ENCODE assay signal across 8 cellular contexts in the genomic region with DNA sequence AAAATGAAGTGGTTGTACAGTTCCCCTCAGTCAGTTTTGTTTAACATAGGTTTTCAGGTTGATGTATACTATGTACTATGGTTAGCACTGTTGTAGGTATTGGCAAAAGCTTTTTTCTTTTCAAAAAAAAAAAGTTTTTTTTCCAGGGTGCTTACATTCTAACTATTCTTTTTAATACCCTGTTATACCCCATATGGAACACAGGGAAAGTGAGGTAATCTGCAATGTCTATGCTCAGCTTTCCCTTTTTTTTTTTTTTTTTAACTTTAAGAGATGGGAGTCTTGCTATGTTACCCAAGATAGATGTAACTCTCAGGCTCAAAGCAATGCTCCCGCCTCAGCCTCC. TPM values are rescaled to one million over a fixed set of nuclear protein-coding genes. Genes with fewer than 3 reads are reported as not detected.
A peak's percentile ranks its signal among the peaks of the same experiment; 100 is the strongest.
DNase-seq lines count a peak whose midpoint lies in the region; ATAC-seq lines count a peak whose summit lies in the region.

No MANE protein-coding gene starts in this region.

- no peaks in the 10 kb centered on the region for H3K9me3 ChIP-seq in BLaER1

- peak overlapping the region; percentile 63 to 97 (median 95) for H3K27ac Mint-ChIP-seq in IgD-negative memory B cell
- peak overlapping the region; percentile 41 to 99 (median 98) for H3K27ac Mint-ChIP-seq in naive B cell

- H3K36me3 ChIP-seq in BLaER1: peaks cover 37% of the 10 kb centered on the region

- H3K36me3 Mint-ChIP-seq in IgD-negative memory B cell: peaks cover 8% of the 10 kb centered on the region
- peaks cover 12 to 15% of the 10 kb centered on the region in 2 donors for H3K36me3 Mint-ChIP-seq in naive B cell

- H3K27me3 Mint-ChIP-seq in IgD-negative memory B cell (no peaks in the 10 kb centered on the region), naive B cell (no peaks in the 10 kb centered on the region)

- H3K4me1 ChIP-seq in BLaER1: peaks cover 26% of the 10 kb centered on the region

- peak overlapping the region; percentile 90 to 100 (median 98) for H3K4me3 Mint-ChIP-seq in IgD-negative memory B cell
- peak overlapping the region; percentile 92 to 100 (median 99) for H3K4me3 Mint-ChIP-seq in naive B cell

- H3K4me1 Mint-ChIP-seq in IgD-negative memory B cell (peaks cover 8 to 19% (median 16%) of the 10 kb centered on the region in 3 donors), naive B cell (peaks cover 9 to 13% (median 12%) of the 10 kb centered on the region in 3 donors)

- H3K4me2 ChIP-seq in BLaER1: peak overlapping the region; percentile 96

- H3K4me3 ChIP-seq in BLaER1: peak overlapping the region; percentile 95

- intact Hi-C loops in posterior cingulate gyrus (cut with DNase I): no loop called here

- H3K27ac ChIP-seq in BLaER1 (peak overlapping the region; percentile 84; the same call in 1 of the 2 replicates), caudate nucleus (ENCODE audit: low read depth, low read length) (peak overlapping the region; percentile 33)

- H4K20me1 ChIP-seq in BLaER1: no peaks in the 10 kb centered on the region

- H3K9me3 Mint-ChIP-seq in IgD-negative memory B cell: no peaks in the 10 kb centered on the region
- no peaks in the 10 kb centered on the region for H3K9me3 Mint-ChIP-seq in naive B cell

- H3K9ac ChIP-seq in BLaER1: peak overlapping the region; percentile 87

- H3K27me3 ChIP-seq in BLaER1: no peaks in the 10 kb centered on the region

- ATAC-seq in naive B cell (ENCODE audit: low read depth in 2 of 2): no peak
- ATAC-seq in GM19324 (IDR thresholded peaks at IDR 0.05; ENCODE audit: low FRiP score, unreplicated experiment): no peak
- ATAC-seq in GM21717 (IDR thresholded peaks at IDR 0.05; ENCODE audit: unreplicated experiment): no peak

- DNase-seq in caudate nucleus (lab: John Stamatoyannopoulos, UW) (no peak), naive B cell (no peak), posterior cingulate gyrus (no peak)
- DNase-seq in stimulated activated naive CD4-positive, alpha-beta T cell (lab: John Stamatoyannopoulos, UW): no peak

RNA-seq across cellular contexts. Expression of a gene that starts 0.6 kb away (rescaled TPM):
- polyA plus RNA-seq in IgD-negative memory B cell (8.6 TPM), naive B cell (ENCODE audit: low read depth in 6 of 6) (10 to 100 TPM in 3 of 6 donors, 1 to 10 TPM in 3; 6.6 to 16.9 (median 10.5) TPM)
